ENCODE assay signal across 8 cellular contexts in the genomic region with DNA sequence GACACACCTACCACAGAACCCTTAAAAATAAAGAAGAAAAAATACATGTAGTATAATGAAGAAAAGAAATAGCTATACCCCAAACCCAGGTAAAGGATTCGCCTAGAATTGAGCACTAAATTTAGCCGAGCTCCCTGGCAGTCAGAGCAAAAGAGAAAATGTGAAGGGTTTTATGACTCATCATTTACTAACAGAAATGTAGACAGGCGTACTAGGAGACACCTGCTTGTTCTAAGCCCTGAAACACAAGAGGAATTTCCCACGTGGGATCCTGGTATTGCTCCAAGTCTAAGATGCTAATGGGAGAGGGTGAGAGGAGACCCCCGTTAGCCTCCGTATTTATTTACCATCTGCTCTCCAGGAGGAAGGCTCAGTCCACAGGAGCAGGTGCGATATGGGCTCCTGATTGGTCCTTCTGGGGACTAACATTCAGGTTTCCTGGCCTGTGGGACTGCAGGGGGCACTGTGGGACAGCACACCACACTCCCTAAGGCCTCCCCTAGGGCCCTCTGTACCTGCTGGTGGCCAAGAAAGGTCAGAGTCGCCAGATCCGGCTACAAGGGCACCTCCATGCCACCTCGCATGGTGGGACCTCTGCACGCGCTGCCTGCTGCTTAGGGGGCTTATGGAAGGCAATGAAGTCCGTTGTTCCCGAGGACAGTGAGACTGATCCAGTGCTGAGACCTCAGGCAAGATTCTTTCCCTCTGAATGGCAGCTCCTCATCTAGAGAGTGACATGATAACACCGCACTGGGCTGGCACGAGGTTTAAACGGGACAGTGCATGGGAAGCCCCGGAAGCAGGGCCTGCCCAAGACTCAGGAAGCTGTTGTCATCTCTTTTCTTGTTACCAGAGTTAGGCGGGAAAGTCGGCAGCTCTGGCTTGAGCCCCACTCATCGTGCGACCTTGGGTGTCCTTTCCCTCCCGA. TPM values are rescaled to one million over a fixed set of nuclear protein-coding genes. Genes with fewer than 3 reads are reported as not detected.
DNase-seq lines count a peak whose midpoint lies in the region; ATAC-seq, FAIRE-seq and TF ChIP-seq lines count a peak whose summit lies in the region.

No MANE protein-coding gene starts in this region.

- no peak overlapping the region; the same call in 1 of the 2 replicates for H3K4me2 ChIP-seq in K562 (ENCODE audit: insufficient read depth, low read length)

- no TSS peak for BruUV-seq in K562 (replicated peaks; lab: Mats Ljungman, UMichigan)

- TF ChIP-seq EP300 in K562 (IDR thresholded peaks at IDR 0.05; ENCODE audit: low read length): no peak

- peak; percentile 70 for ATAC-seq in HG02981 (IDR thresholded peaks at IDR 0.05; ENCODE audit: unreplicated experiment)
- ATAC-seq in K562: peak; percentile 98
- ATAC-seq in GM21515 (IDR thresholded peaks at IDR 0.05; ENCODE audit: unreplicated experiment): no peak

- no peaks in the 10 kb centered on the region for H3K4me1 ChIP-seq in K562 (replicated peaks in 1 of 2; ENCODE audit: control insufficient read depth in 2 of 2, insufficient read depth in 2 of 2, low read length in 2 of 2)

- no peak overlapping the region for H3K27ac Mint-ChIP-seq in CD14-positive monocyte

- H2AFZ ChIP-seq in K562 (ENCODE audit: low read depth, low read length): no peak overlapping the region

- no peaks in the 10 kb centered on the region for H3K36me3 Mint-ChIP-seq in CD14-positive monocyte

- H3K27me3 ChIP-seq in AG04450 (ENCODE audit: control insufficient read depth, insufficient read depth, low read length): peaks cover 13% of the 10 kb centered on the region
- peaks cover 0 to 5% of the 10 kb centered on the region in 2 experiments; a peak in 3 of 5 replicates for H3K27me3 ChIP-seq in K562 (ENCODE audit: control insufficient read depth in 2 of 2, insufficient read depth in 2 of 2, low read length in 2 of 2)

- in situ Hi-C loops in K562 (cut with MboI): no loop called here

- H3K4me3 ChIP-seq in AG04450 (ENCODE audit: low read depth, low read length): no peak overlapping the region
- no peak overlapping the region for H3K4me3 ChIP-seq in GM12875 (ENCODE audit: low read depth, low read length)
- no peak overlapping the region for H3K4me3 ChIP-seq in K562

- H3K79me2 ChIP-seq in K562 (ENCODE audit: control insufficient read depth, insufficient read depth, low read length): no peaks in the 10 kb centered on the region

- no peaks in the 10 kb centered on the region for H3K36me3 ChIP-seq in K562 (ENCODE audit: control insufficient read depth, insufficient read depth, low read length)

- DNase-seq in AG04450 (ENCODE audit: low read depth, low spot score) (no peak), NCI-H526 treated with DMSO at 0.1 percent for 48 hours (lab: John Stamatoyannopoulos, UW) (peak; percentile 63), K562 (ENCODE audit: extremely low read depth in 1 of 4, low spot score in 3 of 4) (peak; percentile 70 to 87 (median 72)), kidney glomerular epithelial cell (lab: John Stamatoyannopoulos, UW) (peak; percentile 5), CD14-positive monocyte (ENCODE audit: low spot score) (no peak)

- H3K27ac ChIP-seq in AG04450 (ENCODE audit: low read depth, low read length) (no peak overlapping the region), K562 (ENCODE audit: extremely low read depth, low read depth, low read length) (no peak overlapping the region)

- POLR2A ChIA-PET in AG04450 (lab: Yijun Ruan, JAX): no interaction called here
- POLR2A ChIA-PET in K562 (lab: Yijun Ruan, JAX): interaction anchor here (1.0 kb wide), 1 partner anchor 218 kb away, joined by 6 read pairs; no protein-coding TSS in a partner anchor

- TF ChIP-seq RAD21 in K562 (CRISPR knock-in tag; conservative IDR thresholded peaks at IDR 0.05 in 1 of 2, IDR thresholded peaks at IDR 0.05 in 1 of 2): peak; percentile 87 to 91

- 0 out of 2 replicates have a peak, but pooled peaks cover 7% of the 10 kb centered on the region for H4K20me1 ChIP-seq in K562 (replicated peaks; ENCODE audit: control insufficient read depth, insufficient read depth, low read length)

- H3K4me1 Mint-ChIP-seq in CD14-positive monocyte: no peaks in the 10 kb centered on the region

- H3K9me3 ChIP-seq in AG04450 (ENCODE audit: control insufficient read depth, insufficient read depth, low read length) (no peaks in the 10 kb centered on the region; the same call in 1 of the 2 replicates), K562 (replicated peaks; ENCODE audit: control insufficient read depth, insufficient read depth, low read depth, low read length) (no peaks in the 10 kb centered on the region)

- CTCF ChIA-PET in AG04450 (lab: Charles Lee): interaction anchor here (0.6 to 6.8 kb wide), 10 partner anchors 27 to 226 kb away, joined by 3 to 63 read pairs (median 5); no protein-coding TSS in a partner anchor
- CTCF ChIA-PET in K562 (lab: Yijun Ruan, JAX; ENCODE audit: low intra/inter-chr PET ratio): interaction anchor here (0.7 to 4.7 kb wide), 4 partner anchors 159 to 219 kb away, joined by 3 to 42 read pairs (median 4); no protein-coding TSS in a partner anchor

- no peaks in the 10 kb centered on the region for H3K9me1 ChIP-seq in K562 (ENCODE audit: control insufficient read depth, insufficient read depth, low read length)

- TF ChIP-seq CTCF in AG04450 (IDR thresholded peaks at IDR 0.05; ENCODE audit: low read depth, low read length) (peak; percentile 73), GM12875 (IDR thresholded peaks at IDR 0.05; ENCODE audit: borderline replicate concordance, insufficient read depth, low read depth, low read length) (peak; percentile 80), K562 (IDR thresholded peaks at IDR 0.05 in 2 of 3, conservative IDR thresholded peaks at IDR 0.05 in 1 of 3; ENCODE audit: insufficient read depth in 2 of 3, low read depth in 1 of 3, low read length in 3 of 3) (peak; percentile 85 to 89 (median 88)), CD14-positive monocyte (IDR thresholded peaks at IDR 0.05) (no peak)

- no peak overlapping the region for H3K4me3 Mint-ChIP-seq in CD14-positive monocyte

- peak; percentile 91 for FAIRE-seq in K562 (lab: Jason Lieb, UNC)

- H3K27me3 Mint-ChIP-seq in CD14-positive monocyte (ENCODE audit: low read depth in 3 of 3): peaks cover under 1 to 5% (median 2%) of the 10 kb centered on the region in 3 donors

- no peaks in the 10 kb centered on the region for H3K9me3 Mint-ChIP-seq in CD14-positive monocyte

- no peak overlapping the region for H3K9ac ChIP-seq in K562 (ENCODE audit: insufficient read depth in 1 of 2, low read depth in 2 of 2, low read length in 2 of 2)

- intact Hi-C loops in K562 (cut with micrococcal nuclease) (loop anchor here (1.0 to 5.0 kb wide), 4 partner anchors 72 to 219 kb away; no protein-coding TSS in a partner anchor), CD14-positive monocyte (cut with micrococcal nuclease) (no loop called here)

- TF ChIP-seq POLR2A in K562 (conservative IDR thresholded peaks at IDR 0.05): no peak

- WGBS in K562 (ENCODE audit: insufficient coverage, low coverage, missing lambda C conversion rate): 9% methylated on average over 23 of the region's 23 CpGs

TF ChIP-seq in K562, 482 proteins besides CTCF, POLR2A, EP300 and RAD21 (continues in another document):
- TF ChIP-seq GATAD2A (IDR thresholded peaks at IDR 0.05) (no peak), DACH1 (IDR thresholded peaks at IDR 0.05; ENCODE audit: partially characterized antibody) (no peak)

RNA-seq across cellular contexts. Expression of gene KCNC1, which starts 25.8 kb away (rescaled TPM):
- polyA plus RNA-seq in AG04450 (2011; rRNA removed) (0.04 TPM in 1 of 2 replicates, not detected in the other), K562 (2011; rRNA removed) (not detected in 2 replicates), K562 (2014; fragmentation: Illumina TruSeq; extraction: Trizol) (not detected in 2 replicates), K562 (2014; fragmentation: Nextera tagmentation; extraction: Ambion mirVana) (under 1 TPM in 1 of 2 experiments, not detected in 1; 0.08 TPM), K562 (2014; rRNA removed) (0.05 TPM in 1 of 2 replicates, not detected in the other), CD14-positive monocyte (not detected)
- polyA minus RNA-seq in AG04450 (2011; rRNA and poly(A)+ RNA removed): 0.09 TPM in 1 of 2 replicates, not detected in the other
- total RNA-seq in K562 (2011; cell fraction: chromatin; rRNA removed; ENCODE audit: low replicate concordance): 0.19 TPM in 1 of 2 replicates, not detected in the other
- not detected in 2 replicates for total RNA-seq in K562 (2011; cell fraction: nucleolus; rRNA removed)
- not detected in 2 replicates for total RNA-seq in K562 (2011; cell fraction: nucleoplasm; rRNA removed)
- total RNA-seq in K562 (2014; rRNA removed) (not detected in 2 replicates), K562 (2014; rRNA removed; fragmentation: Illumina TruSeq; extraction: Trizol) (not detected in 2 replicates), K562 (2015; rRNA removed; fragmentation: Illumina TruSeq; extraction: Trizol) (not detected in 2 replicates), K562 (2021) (not detected in 2 replicates)
- not detected in 2 replicates for polyA plus RNA-seq in K562 (2011; cell fraction: cytosol; rRNA removed)
- polyA plus RNA-seq in K562 (2011; cell fraction: nucleus; rRNA removed): not detected in 2 replicates
- polyA plus RNA-seq in K562 (2012): 0.12 and 0.17 TPM in 2 replicates
- polyA minus RNA-seq in K562 (2011; rRNA and poly(A)+ RNA removed): not detected in 2 replicates
- polyA minus RNA-seq in K562 (2011; cell fraction: cytosol; rRNA and poly(A)+ RNA removed): not detected in 2 replicates
- polyA minus RNA-seq in K562 (2011; cell fraction: nucleus; rRNA and poly(A)+ RNA removed): not detected in 2 replicates

RNA-seq across cellular contexts. Expression of gene MYOD1, which starts 41.0 kb away (rescaled TPM):
- polyA plus RNA-seq in AG04450 (2011; rRNA removed) (not detected in 2 replicates), K562 (2011; rRNA removed) (not detected in 2 replicates), K562 (2014; fragmentation: Illumina TruSeq; extraction: Trizol) (not detected in 2 replicates), K562 (2014; fragmentation: Nextera tagmentation; extraction: Ambion mirVana) (not detected), K562 (2014; rRNA removed) (not detected in 2 replicates), CD14-positive monocyte (not detected)
- polyA minus RNA-seq in AG04450 (2011; rRNA and poly(A)+ RNA removed): not detected in 2 replicates
- total RNA-seq in K562 (2011; cell fraction: chromatin; rRNA removed; ENCODE audit: low replicate concordance): not detected in 2 replicates
- not detected in 2 replicates for total RNA-seq in K562 (2011; cell fraction: nucleolus; rRNA removed)
- total RNA-seq in K562 (2011; cell fraction: nucleoplasm; rRNA removed): not detected in 2 replicates
- total RNA-seq in K562 (2014; rRNA removed) (not detected in 2 replicates), K562 (2014; rRNA removed; fragmentation: Illumina TruSeq; extraction: Trizol) (not detected in 2 replicates), K562 (2015; rRNA removed; fragmentation: Illumina TruSeq; extraction: Trizol) (not detected in 2 replicates), K562 (2021) (not detected in 2 replicates)
- polyA plus RNA-seq in K562 (2011; cell fraction: cytosol; rRNA removed): not detected in 2 replicates
- polyA plus RNA-seq in K562 (2011; cell fraction: nucleus; rRNA removed): not detected in 2 replicates
- polyA plus RNA-seq in K562 (2012): not detected in 2 replicates
- polyA minus RNA-seq in K562 (2011; rRNA and poly(A)+ RNA removed): not detected in 2 replicates
- polyA minus RNA-seq in K562 (2011; cell fraction: cytosol; rRNA and poly(A)+ RNA removed): not detected in 2 replicates
- polyA minus RNA-seq in K562 (2011; cell fraction: nucleus; rRNA and poly(A)+ RNA removed): not detected in 2 replicates

Comparison
In these comparisons a context has a peak if more than half of its experiments do, and no peak if none do; other contexts are left out.
1. DNase-seq: peak in NCI-H526 treated with DMSO at 0.1 percent for 48 hours (single experiment), K562 (4 of 4) and kidney glomerular epithelial cell (single experiment); none in AG04450 (single experiment) and CD14-positive monocyte (single experiment).